ENCODE assay signal across 8 cellular contexts in genomic region chr9:69759478-69760277, GRCh38. TPM values are rescaled to one million over a fixed set of nuclear protein-coding genes. Genes with fewer than 3 reads are reported as not detected.
DNase-seq lines count a peak whose midpoint lies in the region; ATAC-seq and TF ChIP-seq lines count a peak whose summit lies in the region.

Gene PTAR1 (minus strand): TSS chr9:69760011. CDS start chr9:69759938, 73 bp downstream.

- TF ChIP-seq CTCF in spleen (IDR thresholded peaks at IDR 0.05 in 8 of 11, conservative IDR thresholded peaks at IDR 0.05 in 3 of 11), result no peak

- intact Hi-C loops in spleen (cut with DNase I; ENCODE audit: low total_unique reads), result no loop called here

- H3K27ac ChIP-seq in caudate nucleus (ENCODE audit: low read depth, low read length) (peak within 1 kb of the TSS; percentile 92), spleen (peak within 1 kb of the TSS; percentile 92 to 100 (median 98))

- ATAC-seq in GM19023 (IDR thresholded peaks at IDR 0.05; ENCODE audit: unreplicated experiment), result peak; percentile 91
- peak; percentile 89 for ATAC-seq in HG03196 (IDR thresholded peaks at IDR 0.05; ENCODE audit: unreplicated experiment)

- peak in 2 of 3 donors; percentile 62 to 69 for TF ChIP-seq POLR2A in spleen (IDR thresholded peaks at IDR 0.05)

- WGBS in spleen, 5 donors, result 1% methylated on average over 44 to 95 of the region's 95 CpGs

- peaks cover 11 to 49% (median 32%) of the 10 kb centered on the region in 6 donors for H3K4me1 ChIP-seq in spleen

- H3K4me3 ChIP-seq in spleen, result peak within 1 kb of the TSS; percentile 66 to 97 (median 78)

- no peaks in the 10 kb centered on the region for H3K36me3 ChIP-seq in spleen

- no peaks in the 10 kb centered on the region for H3K27me3 ChIP-seq in spleen (replicated peaks in 1 of 7)

- DNase-seq in AG08396 (ENCODE audit: low spot score), result peak; percentile 90
- peak; percentile 82 for DNase-seq in NCI-H226
- DNase-seq in activated CD4-positive, CD25-positive, alpha-beta regulatory T cell (lab: John Stamatoyannopoulos, UW), result peak; percentile 74 to 87 (median 84)
- peak in 60 of 61 donors; percentile 25 to 93 (median 81) for DNase-seq in caudate nucleus (lab: John Stamatoyannopoulos, UW)
- DNase-seq in inferior parietal cortex (ENCODE audit: extremely low spot score), result peak; percentile 84
- peak; percentile 97 for DNase-seq in spleen

- no peaks in the 10 kb centered on the region for H3K9me3 ChIP-seq in spleen

RNA-seq across cellular contexts. Expression of gene PTAR1, which starts in this region (rescaled TPM):
- total RNA-seq in spleen, result 100 to 1,000 TPM in 1 of 7 donors, 10 to 100 TPM in 6; 46.4 to 122 (median 59.2) TPM
- 1 to 10 TPM; 6.3 to 7.7 (median 6.5) TPM for polyA plus RNA-seq in spleen

Comparison
In these comparisons a context has a peak if more than half of its experiments do, and no peak if none do; other contexts are left out.
1. Peak in every context shown above with its lines: DNase-seq, ATAC-seq, H3K4me3 ChIP-seq and H3K27ac ChIP-seq.